Comparison of ENCODE assay signal across 12 cellular contexts in the genomic region with DNA sequence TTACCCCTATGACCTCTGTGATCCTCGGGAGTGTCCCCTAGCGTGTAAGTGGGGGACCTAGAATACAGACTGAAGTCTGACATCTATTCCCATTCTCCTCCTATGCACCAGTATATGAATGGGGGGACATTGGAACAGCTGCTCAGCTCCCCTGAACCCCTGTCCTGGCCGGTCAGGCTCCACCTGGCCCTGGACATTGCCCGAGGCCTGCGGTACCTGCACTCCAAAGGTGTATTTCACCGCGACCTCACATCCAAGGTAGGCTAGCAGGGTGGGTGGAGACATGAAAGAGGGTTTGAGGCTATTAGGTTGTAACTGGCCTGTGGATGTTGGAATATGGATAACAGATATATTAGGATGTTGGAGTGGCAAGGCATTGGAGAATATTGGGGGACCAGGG. TPM values are rescaled to one million over a fixed set of nuclear protein-coding genes. Genes with fewer than 3 reads are reported as not detected.
DNase-seq lines count a peak whose midpoint lies in the region; ATAC-seq and TF ChIP-seq lines count a peak whose summit lies in the region.
"Had no signal": no experiment of that assay in that cellular context is flagged by ENCODE, and none has a peak within 500 bp of the region (broad histone marks: within the 10 kb centered on the region; RNA-seq: fewer than 3 reads in every experiment).

No MANE protein-coding gene starts in this region.

- H3K27ac Mint-ChIP-seq in endothelial cell (ENCODE audit: unreplicated experiment) (no peak overlapping the region), progenitor cell of endocrine pancreas (no peak overlapping the region)

- no peak for ATAC-seq in SK-N-SH treated with all-trans-retinoic acid at 6 μM for 48 hours
- no peak for ATAC-seq in PC-3
- no peak for ATAC-seq in HG03565 (IDR thresholded peaks at IDR 0.05; ENCODE audit: unreplicated experiment)
- ATAC-seq: stimulated activated naive CD8-positive, alpha-beta T cell treated with anti-CD3 and anti-CD28 coated beads, Interleukin-15, Interleukin-2, amounts not matched to agents 100 U/mL and 50 U/mL, for 24 hours had no signal

- H3K4me3 ChIP-seq in SK-N-SH (ENCODE audit: low read depth in 2 of 2, low read length in 1 of 2) (peak overlapping the region in 1 of 2 experiments; percentile 71; a peak in 3 of 4 replicates), PC-3 (ENCODE audit: low read length) (peak overlapping the region; percentile 91; the same call in 1 of the 2 replicates)

- H3K9me3 Mint-ChIP-seq in endothelial cell (ENCODE audit: unreplicated experiment) (no peaks in the 10 kb centered on the region), progenitor cell of endocrine pancreas (ENCODE audit: low read depth) (no peaks in the 10 kb centered on the region)

- H3K36me3 Mint-ChIP-seq in endothelial cell (ENCODE audit: low read depth, unreplicated experiment) (peaks cover 12% of the 10 kb centered on the region), progenitor cell of endocrine pancreas (ENCODE audit: insufficient read depth) (peaks cover 7% of the 10 kb centered on the region)

- 0 out of 2 replicates have a peak overlapping the region, but pooled peaks have one; percentile 25 for H3K9ac ChIP-seq in SK-N-SH
- peak overlapping the region; percentile 64; the same call in 1 of the 2 replicates for H3K9ac ChIP-seq in PC-3 (ENCODE audit: low read length)

- TF ChIP-seq EP300 in SK-N-SH (IDR thresholded peaks at IDR 0.05; ENCODE audit: borderline replicate concordance in 1 of 2, low read depth in 1 of 2, low read length in 1 of 2) = no peak

- H4K20me1 ChIP-seq in SK-N-SH (ENCODE audit: insufficient read depth) (peaks cover 11% of the 10 kb centered on the region), PC-3 (ENCODE audit: low read length) (no peaks in the 10 kb centered on the region)

- H3K4me2 ChIP-seq in SK-N-SH = peak overlapping the region; percentile 86
- peak overlapping the region; percentile 92 for H3K4me2 ChIP-seq in PC-3 (ENCODE audit: low read length)

- no peak for TF ChIP-seq RAD21 in SK-N-SH (IDR thresholded peaks at IDR 0.05; ENCODE audit: low read length)

- peaks cover 3% of the 10 kb centered on the region for H3K27me3 Mint-ChIP-seq in endothelial cell (ENCODE audit: unreplicated experiment)
- no peaks in the 10 kb centered on the region for H3K27me3 Mint-ChIP-seq in progenitor cell of endocrine pancreas

- peaks cover 7 to 23% of the 10 kb centered on the region in 2 experiments for H3K36me3 ChIP-seq in SK-N-SH (replicated peaks in 1 of 2; ENCODE audit: control insufficient read depth in 1 of 2, insufficient read depth in 2 of 2, low read length in 1 of 2)
- no peaks in the 10 kb centered on the region; the same call in 1 of the 2 replicates for H3K36me3 ChIP-seq in PC-3 (ENCODE audit: low read depth, low read length)

- H3K27ac ChIP-seq in SK-N-SH (ENCODE audit: low read depth in 2 of 2, low read length in 1 of 2) (no peak overlapping the region), PC-3 (ENCODE audit: low read length) (no peak overlapping the region)

- H3F3A ChIP-seq in SK-N-SH (replicated peaks; ENCODE audit: insufficient read depth) = peaks cover 20% of the 10 kb centered on the region
- H3F3A ChIP-seq in PC-3 (ENCODE audit: low read length, unreplicated experiment) = peaks cover 3% of the 10 kb centered on the region

- H2AFZ ChIP-seq in SK-N-SH (ENCODE audit: low read depth) (no peak overlapping the region), PC-3 (ENCODE audit: low read length) (no peak overlapping the region)

- TF ChIP-seq CTCF in SK-N-SH (IDR thresholded peaks at IDR 0.05) (no peak), PC-3 (conservative IDR thresholded peaks at IDR 0.05; ENCODE audit: low read depth, low read length) (no peak), endothelial cell (IDR thresholded peaks at IDR 0.05; ENCODE audit: unreplicated experiment) (no peak), progenitor cell of endocrine pancreas (IDR thresholded peaks at IDR 0.05; ENCODE audit: unreplicated experiment) (no peak)

- 96% methylated on average over 7 of the region's 7 CpGs for WGBS in SK-N-SH (ENCODE audit: low lambda C conversion rate)

- H3K27me3 ChIP-seq in SK-N-SH (ENCODE audit: insufficient read depth) (no peaks in the 10 kb centered on the region), PC-3 (ENCODE audit: low read length) (no peaks in the 10 kb centered on the region)

- H3K4me3 Mint-ChIP-seq in endothelial cell (ENCODE audit: unreplicated experiment) = peak overlapping the region; percentile 61
- peak overlapping the region; percentile 53 for H3K4me3 Mint-ChIP-seq in progenitor cell of endocrine pancreas (ENCODE audit: low read depth)

- DNase-seq in SK-N-SH (no peak), PC-3 (no peak), endothelial cell (ENCODE audit: low spot score) (no peak), progenitor cell of endocrine pancreas (ENCODE audit: low spot score, unreplicated experiment) (no peak), NCI-H510A (lab: John Stamatoyannopoulos, UW) (no peak), NCI-H1417 treated with DMSO at 0.1 percent for 48 hours (lab: John Stamatoyannopoulos, UW) (no peak)
- DNase-seq: cortex of kidney; stimulated activated naive CD8-positive, alpha-beta T cell treated with anti-CD3 and anti-CD28 coated beads, Interleukin-15, Interleukin-2, amounts not matched to agents 100 U/mL and 50 U/mL, for 24 hours had no signal

- CTCF ChIA-PET in SK-N-SH (lab: Yijun Ruan, JAX) (interaction anchor here (1.5 kb wide), 1 partner anchor 9 kb away, joined by 3 read pairs; no protein-coding TSS in a partner anchor), PC-3 (lab: Charles Lee) (no interaction called here)

- peaks cover 14 to 21% of the 10 kb centered on the region in 2 experiments; a peak in 1 of 4 replicates for H3K4me1 ChIP-seq in SK-N-SH (ENCODE audit: control insufficient read depth in 1 of 2, insufficient read depth in 2 of 2, low read depth in 1 of 2, low read length in 1 of 2)
- H3K4me1 ChIP-seq in PC-3 (ENCODE audit: insufficient read depth, low read length) = peaks cover 16% of the 10 kb centered on the region

- no peaks in the 10 kb centered on the region for H3K9me2 ChIP-seq in SK-N-SH
- H3K9me2 ChIP-seq in PC-3 (replicated peaks; ENCODE audit: low read length) = no peaks in the 10 kb centered on the region

- POLR2A ChIA-PET in SK-N-SH (lab: Yijun Ruan, JAX) (no interaction called here), PC-3 (lab: Charles Lee; ENCODE audit: unreplicated experiment) (no interaction called here)

- BruUV-seq in PC-3 (replicated peaks; lab: Mats Ljungman, UMichigan) = no TSS peak

- H3K4me1 Mint-ChIP-seq in endothelial cell (ENCODE audit: unreplicated experiment) = peaks cover 12% of the 10 kb centered on the region
- H3K4me1 Mint-ChIP-seq in progenitor cell of endocrine pancreas (ENCODE audit: low read depth) = peaks cover 17% of the 10 kb centered on the region

- intact Hi-C loops in PC-3 (cut with micrococcal nuclease) = no loop called here

- no peaks in the 10 kb centered on the region for H3K9me3 ChIP-seq in SK-N-SH
- no peaks in the 10 kb centered on the region for H3K9me3 ChIP-seq in PC-3 (ENCODE audit: low read length)

- H3K79me2 ChIP-seq in SK-N-SH (ENCODE audit: insufficient read depth) = peaks cover 22% of the 10 kb centered on the region
- H3K79me2 ChIP-seq in PC-3 (ENCODE audit: low read length) = peaks cover 14% of the 10 kb centered on the region

TF ChIP-seq in SK-N-SH, 30 proteins besides CTCF, POLR2A, EP300 and RAD21 (continues in another document):
- TF ChIP-seq TAF1 (IDR thresholded peaks at IDR 0.05; ENCODE audit: borderline replicate concordance, low read depth, low read length) (no peak), RFX5 (IDR thresholded peaks at IDR 0.05; ENCODE audit: low read length) (no peak), RCOR1 (IDR thresholded peaks at IDR 0.05; ENCODE audit: low read length) (no peak), TEAD4 (IDR thresholded peaks at IDR 0.05; ENCODE audit: borderline replicate concordance, insufficient read depth) (no peak), POLR2AphosphoS5 (IDR thresholded peaks at IDR 0.05; ENCODE audit: low read depth, low read length) (no peak)

TF ChIP-seq in SK-N-SH treated with all-trans-retinoic acid at 6 μM for 48 hours, 23 proteins besides CTCF, POLR2A, EP300 and RAD21:
- TF ChIP-seq ZNF70 (CRISPR knock-in tag; IDR thresholded peaks at IDR 0.05) = no peak
- TF ChIP-seq ZNF8 (CRISPR knock-in tag; IDR thresholded peaks at IDR 0.05) = no peak

RNA-seq across cellular contexts. Expression of gene TESK1, which starts 1.7 kb away (rescaled TPM):
- 26.0 TPM in 2 replicates for polyA plus RNA-seq in SK-N-SH (2012; rRNA removed)
- 8.6 and 13.0 TPM in 2 replicates for polyA plus RNA-seq in SK-N-SH (2012; cell fraction: cytosol; rRNA removed)
- 154 and 162 TPM in 2 replicates for polyA plus RNA-seq in SK-N-SH (2012; cell fraction: nucleus; rRNA removed)
- total RNA-seq in PC-3 (2014; rRNA removed) (11.2 and 25.2 TPM in 2 replicates), endothelial cell (ENCODE audit: unreplicated experiment) (34.6 TPM), progenitor cell of endocrine pancreas (62.3 and 63.2 TPM in 2 replicates)

RNA-seq across cellular contexts. Expression of gene CD72, which starts 11.5 kb away (rescaled TPM):
- polyA plus RNA-seq in SK-N-SH (2012; rRNA removed) = 2.5 and 2.7 TPM in 2 replicates
- polyA plus RNA-seq in SK-N-SH (2012; cell fraction: cytosol; rRNA removed) = 0.87 and 1.1 TPM in 2 replicates
- 15.4 and 17.6 TPM in 2 replicates for polyA plus RNA-seq in SK-N-SH (2012; cell fraction: nucleus; rRNA removed)
- 0.15 TPM in 1 of 2 replicates, not detected in the other for total RNA-seq in PC-3 (2014; rRNA removed)
- total RNA-seq in endothelial cell (ENCODE audit: unreplicated experiment) = 2.4 TPM
- total RNA-seq in progenitor cell of endocrine pancreas = 3.1 and 4.2 TPM in 2 replicates
- total RNA-seq: lung microvascular endothelial cell had no signal

RNA-seq across cellular contexts. Expression of gene SIT1, which starts 44.0 kb away (rescaled TPM):
- not detected in 2 replicates for polyA plus RNA-seq in SK-N-SH (2012; rRNA removed)
- polyA plus RNA-seq in SK-N-SH (2012; cell fraction: cytosol; rRNA removed) = not detected in 2 replicates
- polyA plus RNA-seq in SK-N-SH (2012; cell fraction: nucleus; rRNA removed) = not detected in 2 replicates
- total RNA-seq in PC-3 (2014; rRNA removed) (not detected in 2 replicates), endothelial cell (ENCODE audit: unreplicated experiment) (not detected), progenitor cell of endocrine pancreas (not detected in 2 replicates)
- total RNA-seq: glomerular endothelial cell, lung microvascular endothelial cell had no signal

RNA-seq across cellular contexts. Expression of gene RMRP, which starts 51.1 kb away (rescaled TPM):
- polyA plus RNA-seq in SK-N-SH (2012; rRNA removed) = 64.9 and 157 TPM in 2 replicates
- not detected in 2 replicates for polyA plus RNA-seq in SK-N-SH (2012; cell fraction: cytosol; rRNA removed)
- 125 TPM in 1 of 2 replicates, not detected in the other for polyA plus RNA-seq in SK-N-SH (2012; cell fraction: nucleus; rRNA removed)
- 23,421 and 36,790 TPM in 2 replicates for total RNA-seq in PC-3 (2014; rRNA removed)
- 32,961 TPM for total RNA-seq in endothelial cell (ENCODE audit: unreplicated experiment)
- total RNA-seq in progenitor cell of endocrine pancreas = 15,251 and 16,487 TPM in 2 replicates

RNA-seq across cellular contexts. Expression of gene CCDC107, which starts 51.4 kb away (rescaled TPM):
- 20.9 and 22.0 TPM in 2 replicates for polyA plus RNA-seq in SK-N-SH (2012; rRNA removed)
- polyA plus RNA-seq in SK-N-SH (2012; cell fraction: cytosol; rRNA removed) = 18.4 and 19.9 TPM in 2 replicates
- 23.6 and 25.8 TPM in 2 replicates for polyA plus RNA-seq in SK-N-SH (2012; cell fraction: nucleus; rRNA removed)
- total RNA-seq in PC-3 (2014; rRNA removed) (34.9 and 37.0 TPM in 2 replicates), endothelial cell (ENCODE audit: unreplicated experiment) (13.5 TPM), progenitor cell of endocrine pancreas (17.2 and 18.8 TPM in 2 replicates)
